Comparison of ENCODE assay signal across 11 cellular contexts in the genomic region with DNA sequence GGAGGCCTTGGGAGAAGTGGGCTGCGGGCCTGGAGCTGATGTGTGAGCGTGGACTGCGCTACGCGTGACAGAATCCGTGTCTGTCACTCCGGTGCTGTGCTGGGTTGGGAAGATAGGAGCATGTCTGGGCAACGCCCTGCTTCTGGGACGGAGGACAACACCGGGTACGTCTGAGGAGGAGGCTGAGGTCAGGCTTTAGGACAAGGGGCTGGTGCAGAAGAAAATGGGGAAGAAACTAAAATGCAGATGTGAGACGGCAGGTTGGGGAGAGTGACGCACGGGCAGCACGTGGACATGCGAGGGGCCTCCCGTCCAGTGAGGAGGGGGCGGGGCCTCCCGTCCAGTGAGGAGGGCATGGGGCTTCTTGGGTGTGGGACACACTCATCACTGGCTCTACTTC.
"Had no signal": no experiment of that assay in that cellular context is flagged by ENCODE, and none has a peak within 500 bp of the region (broad histone marks: within the 10 kb centered on the region; RNA-seq: fewer than 3 reads in every experiment).

No MANE protein-coding gene starts in this region.

- H3K4me1 ChIP-seq: esophagus muscularis mucosa, psoas muscle had no signal

- ATAC-seq: activated CD8-positive, alpha-beta T cell treated with anti-CD3 and anti-CD28 coated beads for 36 hours; psoas muscle had no signal

- FAIRE-seq: endometrium had no signal

- H3K27me3 ChIP-seq: dorsolateral prefrontal cortex, esophagus muscularis mucosa had no signal

- H3K27ac ChIP-seq: dorsolateral prefrontal cortex, esophagus muscularis mucosa, psoas muscle had no signal

- H3K4me3 ChIP-seq: dorsolateral prefrontal cortex, esophagus muscularis mucosa, psoas muscle had no signal

- H3K9me3 ChIP-seq: esophagus muscularis mucosa, psoas muscle had no signal

- DNase-seq: activated CD8-positive, alpha-beta T cell treated with anti-CD3 and anti-CD28 coated beads for 36 hours; activated naive CD8-positive, alpha-beta T cell treated with anti-CD3 and anti-CD28 coated beads, Interleukin-2, amount 10 ng/mL, durations not matched to agents 7 days and 5 days; anterior cingulate cortex; immature natural killer cell; stimulated activated CD4-positive, alpha-beta T cell treated with anti-CD3 and anti-CD28 coated beads, Interleukin-12 subunit alpha, Interleukin-12 subunit beta, amount 100 ng/mL, for 4 hours; stimulated activated naive CD4-positive, alpha-beta T cell treated with Interleukin-2 at 50 U/mL for 16 hours; T-helper 9 cell had no signal
